In genomic region chr11:123213307-123213708, GRCh38 we compare ENCODE assay signal across 14 cellular contexts. TPM values are rescaled to one million over a fixed set of nuclear protein-coding genes. Genes with fewer than 3 reads are reported as not detected.
"Had no signal": no experiment of that assay in that cellular context is flagged by ENCODE, and none has a peak within 500 bp of the region (broad histone marks: within the 10 kb centered on the region; RNA-seq: fewer than 3 reads in every experiment).

No MANE protein-coding gene starts in this region.

- DNase-seq: activated CD4-positive, alpha-beta T cell treated with anti-CD3 and anti-CD28 coated beads, Interleukin-2, amount 10 ng/mL, durations not matched to agents 7 days and 5 days; activated naive CD4-positive, alpha-beta T cell; dorsolateral prefrontal cortex; hypothalamus; kidney; left ventricle myocardium superior; stimulated activated CD4-positive, alpha-beta T cell treated with anti-CD3 and anti-CD28 coated beads, Interleukin-1b, Interleukin-23, amount 100 ng/mL, for 48 hours; stomach; testis; upper lobe of right lung had no signal

- ATAC-seq: left ventricle myocardium superior, sciatic nerve, upper lobe of right lung had no signal

- H3K27ac ChIP-seq: cardiac muscle cell, dorsolateral prefrontal cortex, neural progenitor cell, stomach, testis, upper lobe of right lung had no signal

- H3K27ac Mint-ChIP-seq: activated CD4-positive, alpha-beta T cell treated with anti-CD3 and anti-CD28 coated beads, Interleukin-2, amount 10 ng/mL, durations not matched to agents 7 days and 5 days; activated T-helper 1 cell treated with anti-CD3 and anti-CD28 coated beads, Interleukin-12 subunit alpha, Interleukin-12 subunit beta, Interleukin-2, Interleukin-4 antibody, amounts not matched to agents 30 ng/mL and 10 ng/mL and 1 ng/mL, durations not matched to agents 14 hours and 24 hours and 36 hours; neural progenitor cell had no signal

- H3K9me3 Mint-ChIP-seq: activated CD4-positive, alpha-beta T cell treated with anti-CD3 and anti-CD28 coated beads, Interleukin-2, amount 10 ng/mL, durations not matched to agents 7 days and 5 days; activated T-helper 1 cell treated with anti-CD3 and anti-CD28 coated beads, Interleukin-12 subunit alpha, Interleukin-12 subunit beta, Interleukin-2, Interleukin-4 antibody, amounts not matched to agents 30 ng/mL and 10 ng/mL and 1 ng/mL, durations not matched to agents 14 hours and 24 hours and 36 hours had no signal

- H3K4me3 Mint-ChIP-seq: activated CD4-positive, alpha-beta T cell treated with anti-CD3 and anti-CD28 coated beads, Interleukin-2, amount 10 ng/mL, durations not matched to agents 7 days and 5 days; activated T-helper 1 cell treated with anti-CD3 and anti-CD28 coated beads, Interleukin-12 subunit alpha, Interleukin-12 subunit beta, Interleukin-2, Interleukin-4 antibody, amounts not matched to agents 30 ng/mL and 10 ng/mL and 1 ng/mL, durations not matched to agents 14 hours and 24 hours and 36 hours; neural progenitor cell had no signal

- H3K36me3 ChIP-seq: cardiac muscle cell, neural progenitor cell, stomach, upper lobe of right lung had no signal

- H3K4me3 ChIP-seq: cardiac muscle cell, dorsolateral prefrontal cortex, neural progenitor cell, stomach, testis, upper lobe of right lung had no signal

- H3K9me3 ChIP-seq: stomach, testis, upper lobe of right lung had no signal

- H3K4me1 Mint-ChIP-seq: activated CD4-positive, alpha-beta T cell treated with anti-CD3 and anti-CD28 coated beads, Interleukin-2, amount 10 ng/mL, durations not matched to agents 7 days and 5 days had no signal

- H3K4me1 ChIP-seq: testis, upper lobe of right lung had no signal

- H3K27me3 ChIP-seq: cardiac muscle cell, neural progenitor cell, testis, upper lobe of right lung had no signal

- H3K9ac ChIP-seq: neural progenitor cell had no signal

RNA-seq across cellular contexts. Expression of gene CLMP, which starts 18.3 kb away (rescaled TPM):
- total RNA-seq: activated T-helper 1 cell treated with anti-CD3 and anti-CD28 coated beads, Interleukin-12 subunit alpha, Interleukin-12 subunit beta, Interleukin-2, Interleukin-4 antibody, amounts not matched to agents 30 ng/mL and 10 ng/mL and 1 ng/mL, durations not matched to agents 14 hours and 24 hours and 36 hours had no signal
